8 cellular contexts compared by ENCODE assay signal in genomic region chr3:33645060-33645841, GRCh38.
DNase-seq lines count a peak whose midpoint lies in the region; ATAC-seq and TF ChIP-seq lines count a peak whose summit lies in the region.

No MANE protein-coding gene starts in this region.

- peak; percentile 72 to 75 for ATAC-seq in activated naive CD4-positive, alpha-beta T cell treated with anti-CD3 and anti-CD28 coated beads, Interleukin-2, amount 50 U/mL, for 72 hours
- ATAC-seq in heart left ventricle: peak; percentile 52 to 75 (median 60)
- no peak for ATAC-seq in GM19395 (IDR thresholded peaks at IDR 0.05; ENCODE audit: unreplicated experiment)
- ATAC-seq in GM18861 (IDR thresholded peaks at IDR 0.05; ENCODE audit: unreplicated experiment): no peak

- TF ChIP-seq POLR2A in heart left ventricle (IDR thresholded peaks at IDR 0.05): no peak

- no peaks in the 10 kb centered on the region for H3K27me3 ChIP-seq in heart left ventricle
- no peaks in the 10 kb centered on the region for H3K27me3 ChIP-seq in rectal smooth muscle tissue (ENCODE audit: control insufficient read depth, insufficient read depth, low read length)
- H3K27me3 ChIP-seq in MG63: no peaks in the 10 kb centered on the region

- H3K27ac ChIP-seq in heart left ventricle: peak overlapping the region in 2 of 12 donors; percentile 13 to 19
- H3K27ac ChIP-seq in rectal smooth muscle tissue (ENCODE audit: low read depth, low read length): no peak overlapping the region

- no peaks in the 10 kb centered on the region for H3K36me3 Mint-ChIP-seq in activated naive CD4-positive, alpha-beta T cell treated with anti-CD3 and anti-CD28 coated beads, Interleukin-2, amount 50 U/mL, for 72 hours

- no peak for DNase-seq in AG09309 (ENCODE audit: low read depth)
- peak in 2 of 3 experiments; percentile 48 to 76 for DNase-seq in NCI-H1417 (lab: John Stamatoyannopoulos, UW)
- DNase-seq in activated naive CD4-positive, alpha-beta T cell treated with anti-CD3 and anti-CD28 coated beads, Interleukin-2, amount 50 U/mL, for 72 hours (ENCODE audit: low spot score in 2 of 2): no peak
- DNase-seq in heart left ventricle: no peak
- no peak for DNase-seq in MG63

- H3K9me3 ChIP-seq in heart left ventricle: no peaks in the 10 kb centered on the region
- H3K9me3 ChIP-seq in MG63: no peaks in the 10 kb centered on the region

- WGBS in heart left ventricle, 4 donors: 32 to 43% (median 40%) methylated on average over 5 of the region's 5 CpGs

- intact Hi-C loops in heart left ventricle (cut with DNase I): no loop called here

- H3K4me3 ChIP-seq in AG09309 (ENCODE audit: control insufficient read depth, low read depth, low read length): peak overlapping the region; percentile 29
- peak overlapping the region in 10 of 12 donors; percentile 13 to 56 (median 46) for H3K4me3 ChIP-seq in heart left ventricle
- peak overlapping the region; percentile 55 for H3K4me3 ChIP-seq in rectal smooth muscle tissue (ENCODE audit: low read length)
- no peak overlapping the region for H3K4me3 ChIP-seq in MG63

- H3K4me1 ChIP-seq in heart left ventricle: peaks cover 0 to 17% (median 5%) of the 10 kb centered on the region in 12 donors
- peaks cover 4% of the 10 kb centered on the region for H3K4me1 ChIP-seq in rectal smooth muscle tissue (ENCODE audit: control insufficient read depth, insufficient read depth, low read length)

- peak overlapping the region in 1 of 2 donors; percentile 51 for H3K27ac Mint-ChIP-seq in activated naive CD4-positive, alpha-beta T cell treated with anti-CD3 and anti-CD28 coated beads, Interleukin-2, amount 50 U/mL, for 72 hours

- TF ChIP-seq CTCF in AG09309 (IDR thresholded peaks at IDR 0.05; ENCODE audit: control insufficient read depth, insufficient read depth, low read depth, low read length, missing control alignments): no peak
- TF ChIP-seq CTCF in heart left ventricle (IDR thresholded peaks at IDR 0.05): no peak

- H3K9me3 Mint-ChIP-seq in activated naive CD4-positive, alpha-beta T cell treated with anti-CD3 and anti-CD28 coated beads, Interleukin-2, amount 50 U/mL, for 72 hours: no peaks in the 10 kb centered on the region

- peaks cover 0 to 21% (median 3%) of the 10 kb centered on the region in 9 donors for H3K36me3 ChIP-seq in heart left ventricle
- H3K36me3 ChIP-seq in rectal smooth muscle tissue (ENCODE audit: control insufficient read depth, insufficient read depth, low read length): no peaks in the 10 kb centered on the region
- H3K36me3 ChIP-seq in MG63: no peaks in the 10 kb centered on the region

- H3K9ac ChIP-seq in rectal smooth muscle tissue (ENCODE audit: low read length): no peak overlapping the region

Comparison
In these comparisons a context has a peak if more than half of its experiments do, and no peak if none do; other contexts are left out.
1. DNase-seq: peak in NCI-H1417 (2 of 3); none in AG09309 (single experiment), activated naive CD4-positive, alpha-beta T cell treated with anti-CD3 and anti-CD28 coated beads, Interleukin-2, amount 50 U/mL, for 72 hours (0 of 2), heart left ventricle (0 of 5) and MG63 (single experiment).
2. ATAC-seq: peak in activated naive CD4-positive, alpha-beta T cell treated with anti-CD3 and anti-CD28 coated beads, Interleukin-2, amount 50 U/mL, for 72 hours (2 of 2) and heart left ventricle (4 of 4); none in GM19395 (single experiment) and GM18861 (single experiment).